Comparison of ENCODE assay signal across 1 cellular context in genomic region chr5:109695005-109695926, GRCh38.
TF ChIP-seq lines count a peak whose summit lies in the region.

No MANE protein-coding gene starts in this region.

TF ChIP-seq in K562, 482 proteins besides CTCF, POLR2A, EP300 and RAD21 (continued from another document):
- TF ChIP-seq E4F1 (CRISPR knock-in tag; IDR thresholded peaks at IDR 0.05; ENCODE audit: borderline replicate concordance) = no peak
- TF ChIP-seq TAL1 (IDR thresholded peaks at IDR 0.05) = peak; percentile 60
- TF ChIP-seq PRMT5 (CRISPR knock-in tag; IDR thresholded peaks at IDR 0.05) = no peak
- peak; percentile 47; the same call in 1 of the 2 replicates for TF ChIP-seq SMARCA4 (IDR thresholded peaks at IDR 0.05)
- no peak for TF ChIP-seq POLR3A (IDR thresholded peaks at IDR 0.05; ENCODE audit: borderline replicate concordance, extremely low read depth, insufficient read depth, insufficient read length)
- TF ChIP-seq ZFP36 (IDR thresholded peaks at IDR 0.05; ENCODE audit: low read depth, low read length, partially characterized antibody) = peak; percentile 49
- no peak for TF ChIP-seq IRF1 (CRISPR knock-in tag; IDR thresholded peaks at IDR 0.05; ENCODE audit: borderline replicate concordance)
- TF ChIP-seq CEBPZ (IDR thresholded peaks at IDR 0.05; ENCODE audit: borderline replicate concordance, low read depth, low read length) = no peak
- TF ChIP-seq ARID2 (IDR thresholded peaks at IDR 0.05) = no peak
- TF ChIP-seq ARID1B (IDR thresholded peaks at IDR 0.05) = peak; percentile 71
- TF ChIP-seq NKRF (IDR thresholded peaks at IDR 0.05; ENCODE audit: borderline replicate concordance) = no peak
- TF ChIP-seq HNRNPK (IDR thresholded peaks at IDR 0.05; ENCODE audit: low read depth, low read length, poor library complexity, severe bottlenecking) = no peak
- TF ChIP-seq FIP1L1 (IDR thresholded peaks at IDR 0.05; ENCODE audit: low read depth, low read length, poor library complexity, severe bottlenecking) = no peak
- TF ChIP-seq RBM25 (IDR thresholded peaks at IDR 0.05; ENCODE audit: low read depth, low read length, severe bottlenecking) = peak; percentile 24
- TF ChIP-seq GTF3C2 (IDR thresholded peaks at IDR 0.05; ENCODE audit: borderline replicate concordance, extremely low read depth, insufficient read length) = no peak
- no peak for TF ChIP-seq ZNF609 (CRISPR knock-in tag; IDR thresholded peaks at IDR 0.05; ENCODE audit: borderline replicate concordance)
- no peak for TF ChIP-seq HDAC8 (tag; IDR thresholded peaks at IDR 0.05)
- 0 out of 2 replicates have a peak, but pooled peaks have one; percentile 19 for TF ChIP-seq TEAD4 (IDR thresholded peaks at IDR 0.05; ENCODE audit: low read length)
- no peak for TF ChIP-seq TEAD4 (CRISPR knock-in tag; IDR thresholded peaks at IDR 0.05; ENCODE audit: borderline replicate concordance)
- TF ChIP-seq ZNF124 (CRISPR knock-in tag; IDR thresholded peaks at IDR 0.05) = no peak
- peak; percentile 15; the same call in 1 of the 2 replicates for TF ChIP-seq ZNF384 (IDR thresholded peaks at IDR 0.05; ENCODE audit: low read depth, low read length)
- peak in 1 of 2 experiments; percentile 17; a peak in 1 of 4 replicates for TF ChIP-seq MNT (conservative IDR thresholded peaks at IDR 0.05)
